11 cellular contexts compared by ENCODE assay signal in the genomic region with DNA sequence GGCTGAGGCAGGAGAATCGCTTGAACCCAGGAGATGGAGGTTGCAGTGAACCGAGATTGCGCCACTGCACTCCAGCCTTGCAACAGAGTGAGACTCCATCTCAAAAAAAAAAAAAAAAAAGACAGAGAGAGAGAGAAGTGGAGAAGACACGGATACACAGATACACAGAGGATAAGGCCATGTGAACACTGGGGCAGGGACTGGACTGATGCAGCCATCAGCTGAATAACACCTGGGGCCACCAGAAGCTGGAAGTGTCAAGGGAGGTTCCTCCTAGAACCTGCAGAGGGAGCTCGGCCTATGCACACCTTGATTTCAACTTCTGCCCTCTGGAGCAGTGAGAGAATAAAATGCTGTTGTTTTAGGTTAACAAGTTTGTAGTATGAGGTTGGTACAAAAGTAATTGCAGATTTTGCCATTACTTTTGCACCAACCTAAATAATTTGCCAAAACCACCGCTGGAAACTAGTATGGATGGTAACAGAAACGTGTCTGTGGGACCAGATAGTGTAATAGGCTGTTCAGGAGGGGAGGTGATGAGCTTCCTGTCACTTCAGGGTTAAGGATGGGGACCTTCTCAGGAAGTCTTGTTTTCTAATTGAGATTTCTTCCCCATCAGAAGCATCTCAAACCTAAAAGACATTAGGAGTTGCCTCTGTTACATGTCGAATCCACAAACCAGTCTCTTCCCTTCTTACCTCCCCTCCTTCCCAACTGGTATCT. TPM values are rescaled to one million over a fixed set of nuclear protein-coding genes. Genes with fewer than 3 reads are reported as not detected.
DNase-seq lines count a peak whose midpoint lies in the region; ATAC-seq and TF ChIP-seq lines count a peak whose summit lies in the region.
"Had no signal": no experiment of that assay in that cellular context is flagged by ENCODE, and none has a peak within 500 bp of the region (broad histone marks: within the 10 kb centered on the region; RNA-seq: fewer than 3 reads in every experiment).

No MANE protein-coding gene starts in this region.

- H3K4me1 ChIP-seq in ascending aorta, result no peaks in the 10 kb centered on the region

- H3K4me3 ChIP-seq in ascending aorta, result no peak overlapping the region
- H3K4me3 ChIP-seq: BLaER1 had no signal

- no peaks in the 10 kb centered on the region for H3K36me3 Mint-ChIP-seq in activated CD8-positive, alpha-beta memory T cell treated with anti-CD3 and anti-CD28 coated beads, Interleukin-2, amount 10 ng/mL, durations not matched to agents 7 days and 5 days

- H3K27me3 Mint-ChIP-seq in activated CD8-positive, alpha-beta memory T cell treated with anti-CD3 and anti-CD28 coated beads, Interleukin-2, amount 10 ng/mL, durations not matched to agents 7 days and 5 days, result no peaks in the 10 kb centered on the region

- no peak overlapping the region for H3K27ac Mint-ChIP-seq in activated CD8-positive, alpha-beta memory T cell treated with anti-CD3 and anti-CD28 coated beads, Interleukin-2, amount 10 ng/mL, durations not matched to agents 7 days and 5 days
- H3K27ac Mint-ChIP-seq: activated B cell treated with CpG ODN at 0.5 μM for 24 hours had no signal

- H3K4me3 Mint-ChIP-seq in activated CD8-positive, alpha-beta memory T cell treated with anti-CD3 and anti-CD28 coated beads, Interleukin-2, amount 10 ng/mL, durations not matched to agents 7 days and 5 days, result no peak overlapping the region
- H3K4me3 Mint-ChIP-seq: activated B cell treated with CpG ODN at 0.5 μM for 24 hours had no signal

- TF ChIP-seq CTCF in ascending aorta (IDR thresholded peaks at IDR 0.05), result peak in 2 of 3 experiments; percentile 19 to 46

- DNase-seq in NCI-H1417 (lab: John Stamatoyannopoulos, UW) (peak in 2 of 3 experiments; percentile 26 to 65), NCI-H1417 treated with DMSO at 0.1 percent for 48 hours (lab: John Stamatoyannopoulos, UW) (no peak), NCI-H2029 treated with DMSO at 0.1 percent for 48 hours (lab: John Stamatoyannopoulos, UW) (peak; percentile 15), ascending aorta (ENCODE audit: low spot score in 2 of 2) (no peak), left colon (peak in 1 of 2 donors; percentile 56)
- DNase-seq in activated CD8-positive, alpha-beta memory T cell treated with anti-CD3 and anti-CD28 coated beads, Interleukin-2, amount 10 ng/mL, durations not matched to agents 7 days and 5 days, result no peak
- DNase-seq: activated B cell treated with CpG ODN at 0.5 μM for 24 hours had no signal

- H3K27ac ChIP-seq in ascending aorta, result no peak overlapping the region
- H3K27ac ChIP-seq: BLaER1 had no signal

- H3K27me3 ChIP-seq in ascending aorta, result no peaks in the 10 kb centered on the region
- H3K27me3 ChIP-seq: BLaER1 had no signal

- H3K4me1 Mint-ChIP-seq in activated CD8-positive, alpha-beta memory T cell treated with anti-CD3 and anti-CD28 coated beads, Interleukin-2, amount 10 ng/mL, durations not matched to agents 7 days and 5 days, result no peaks in the 10 kb centered on the region
- H3K4me1 Mint-ChIP-seq: activated B cell treated with CpG ODN at 0.5 μM for 24 hours had no signal

- ATAC-seq in left colon (peak; percentile 68), GM21528 (IDR thresholded peaks at IDR 0.05; ENCODE audit: low FRiP score, unreplicated experiment) (no peak), GM19452 (IDR thresholded peaks at IDR 0.05; ENCODE audit: unreplicated experiment) (no peak)
- ATAC-seq in activated CD8-positive, alpha-beta memory T cell treated with anti-CD3 and anti-CD28 coated beads, Interleukin-2, amount 10 ng/mL, durations not matched to agents 7 days and 5 days, result no peak

- no peaks in the 10 kb centered on the region for H3K36me3 ChIP-seq in ascending aorta
- H3K36me3 ChIP-seq: BLaER1 had no signal

- intact Hi-C loops in ascending aorta (cut with DNase I), result no loop called here
- intact Hi-C loops in left colon (cut with DNase I, micrococcal nuclease), result loop anchor here (5.0 to 10.0 kb wide), 2 partner anchors 78 to 80 kb away; no protein-coding TSS in a partner anchor

- H3K9me3 Mint-ChIP-seq in activated CD8-positive, alpha-beta memory T cell treated with anti-CD3 and anti-CD28 coated beads, Interleukin-2, amount 10 ng/mL, durations not matched to agents 7 days and 5 days (ENCODE audit: low read depth), result peaks cover 8% of the 10 kb centered on the region

- CTCF ChIA-PET in activated CD8-positive, alpha-beta memory T cell treated with anti-CD3 and anti-CD28 coated beads, Interleukin-2, amount 10 ng/mL, durations not matched to agents 7 days and 5 days (lab: Charles Lee), result interaction anchor here (0.6 to 0.9 kb wide), 2 partner anchors 80 to 199 kb away, joined by 3 to 5 read pairs; no protein-coding TSS in a partner anchor

- no peaks in the 10 kb centered on the region for H3K9me3 ChIP-seq in ascending aorta
- H3K9me3 ChIP-seq: BLaER1 had no signal

RNA-seq across cellular contexts. Expression of a gene that starts 36.4 kb away (rescaled TPM):
- total RNA-seq in ascending aorta (not detected), left colon (not detected)
- not detected for total RNA-seq in activated CD8-positive, alpha-beta memory T cell treated with anti-CD3 and anti-CD28 coated beads, Interleukin-2, amount 10 ng/mL, durations not matched to agents 7 days and 5 days
- total RNA-seq: activated B cell treated with CpG ODN at 0.5 μM for 24 hours had no signal

RNA-seq across cellular contexts. Expression of a gene that starts 47.5 kb away (rescaled TPM):
- total RNA-seq in ascending aorta (not detected), left colon (under 1 TPM; 0.15 to 0.42 TPM)
- total RNA-seq in activated CD8-positive, alpha-beta memory T cell treated with anti-CD3 and anti-CD28 coated beads, Interleukin-2, amount 10 ng/mL, durations not matched to agents 7 days and 5 days, result not detected
- total RNA-seq: activated B cell treated with CpG ODN at 0.5 μM for 24 hours, pulmonary artery endothelial cell had no signal

Comparison
In these comparisons a context has a peak if more than half of its experiments do, and no peak if none do; other contexts are left out.
1. DNase-seq: peak in NCI-H1417 (2 of 3) and NCI-H2029 treated with DMSO at 0.1 percent for 48 hours (single experiment); none in NCI-H1417 treated with DMSO at 0.1 percent for 48 hours (single experiment), ascending aorta (0 of 2) and activated CD8-positive, alpha-beta memory T cell treated with anti-CD3 and anti-CD28 coated beads, Interleukin-2, amount 10 ng/mL, durations not matched to agents 7 days and 5 days (single experiment).